In genomic region chr2:6917761-6918421, GRCh38 we compare ENCODE assay signal across 1 cellular context.
TF ChIP-seq lines count a peak whose summit lies in the region.

No MANE protein-coding gene starts in this region.

TF ChIP-seq in endothelial cell of umbilical vein, 7 proteins besides CTCF, POLR2A, EP300 and RAD21 (continued from another document):
- TF ChIP-seq JUN (IDR thresholded peaks at IDR 0.05; ENCODE audit: borderline replicate concordance, insufficient read depth, insufficient read length, low read depth) (no peak), POLR2AphosphoS5 (IDR thresholded peaks at IDR 0.05; ENCODE audit: insufficient read depth, low read depth, low read length) (no peak), MYC (IDR thresholded peaks at IDR 0.05; ENCODE audit: low read depth, low read length) (no peak)
TF ChIP-seq in endothelial cell of umbilical vein: peak in this region for 0.
